Comparison of ENCODE assay signal across 14 cellular contexts in genomic region chr2:231934441-231935206, GRCh38. TPM values are rescaled to one million over a fixed set of nuclear protein-coding genes. Genes with fewer than 3 reads are reported as not detected.
"Had no signal": no experiment of that assay in that cellular context is flagged by ENCODE, and none has a peak within 500 bp of the region (broad histone marks: within the 10 kb centered on the region; RNA-seq: fewer than 3 reads in every experiment).

No MANE protein-coding gene starts in this region.

- H3K9me3 ChIP-seq: esophagus squamous epithelium, thoracic aorta had no signal

- H3K4me3 ChIP-seq: esophagus squamous epithelium, thoracic aorta had no signal

- FAIRE-seq: urothelium cell line had no signal

- DNase-seq: activated gamma-delta T cell; activated naive CD8-positive, alpha-beta T cell treated with anti-CD3 and anti-CD28 coated beads, Interleukin-2, amount 10 ng/mL, durations not matched to agents 7 days and 5 days; activated T-cell treated with anti-CD3 and anti-CD28 coated beads, Interleukin-2, amount 50 U/mL, for 4 hours; anterior cingulate cortex; esophagus squamous epithelium; foreskin fibroblast; islet precursor cell; stimulated activated CD4-positive, alpha-beta T cell treated with anti-CD3 and anti-CD28 coated beads, Interleukin-4, amount 100 ng/mL, for 1 hour; SW 1271 had no signal

- H3K36me3 ChIP-seq: esophagus squamous epithelium, thoracic aorta had no signal

- H3K27ac ChIP-seq: esophagus squamous epithelium, thoracic aorta had no signal

RNA-seq across cellular contexts. Expression of gene NPPC, which starts 8.4 kb away (rescaled TPM):
- total RNA-seq: chondrocyte, dermis microvascular lymphatic vessel endothelial cell, thoracic aorta had no signal
- polyA plus RNA-seq: liver had no signal
